1 cellular context compared by ENCODE assay signal in genomic region chrX:10099411-10099810, GRCh38.
TF ChIP-seq lines count a peak whose summit lies in the region.

No MANE protein-coding gene starts in this region.

TF ChIP-seq in GM12878, 131 proteins besides CTCF, POLR2A, EP300 and RAD21 (continued from another document):
- TF ChIP-seq IRF5 (IDR thresholded peaks at IDR 0.05; ENCODE audit: borderline replicate concordance) = no peak
- TF ChIP-seq RFX5 (IDR thresholded peaks at IDR 0.05; ENCODE audit: low read depth, low read length) = no peak
- TF ChIP-seq MLLT1 (IDR thresholded peaks at IDR 0.05) = no peak
TF ChIP-seq in GM12878: peak in this region for 0.
